Comparison of ENCODE assay signal across 20 cellular contexts in genomic region chr4:139676365-139676764, GRCh38.
"Had no signal": no experiment of that assay in that cellular context is flagged by ENCODE, and none has a peak within 500 bp of the region (broad histone marks: within the 10 kb centered on the region; RNA-seq: fewer than 3 reads in every experiment).

No MANE protein-coding gene starts in this region.

- H3K27me3 ChIP-seq: dorsolateral prefrontal cortex, foreskin keratinocyte, sigmoid colon, stomach, upper lobe of right lung, vagina had no signal

- H3K27ac ChIP-seq: coronary artery, epithelial cell of prostate, foreskin keratinocyte, sigmoid colon, stomach, upper lobe of right lung, vagina had no signal

- H3K4me3 ChIP-seq: coronary artery, lung, sigmoid colon, skin epidermis, stomach, upper lobe of right lung, vagina had no signal

- ATAC-seq: foreskin keratinocyte, left colon, left ventricle myocardium superior had no signal

- H3K4me1 Mint-ChIP-seq: nephron had no signal

- H3K4me3 Mint-ChIP-seq: nephron had no signal

- H3K4me1 ChIP-seq: foreskin keratinocyte, sigmoid colon, upper lobe of right lung had no signal

- DNase-seq: dorsolateral prefrontal cortex; effector CD8-positive, alpha-beta T cell; foreskin keratinocyte; left colon; left ventricle myocardium superior; mesenchymal stem cell; naive B cell; sigmoid colon; stimulated activated CD4-positive, alpha-beta T cell treated with anti-CD3 and anti-CD28 coated beads, Interleukin-2, amount 100 ng/mL, for 24 hours; stimulated activated CD4-positive, alpha-beta T cell treated with anti-CD3 and anti-CD28 coated beads, Interleukin-4, amount 100 ng/mL, for 4 hours; stimulated activated naive CD4-positive, alpha-beta T cell; stomach; substantia nigra; upper lobe of right lung had no signal

- H3K27ac Mint-ChIP-seq: nephron had no signal

- H3K36me3 Mint-ChIP-seq: naive B cell had no signal

- H3K9me3 ChIP-seq: sigmoid colon, stomach, upper lobe of right lung, vagina had no signal

- H3K9me3 Mint-ChIP-seq: naive B cell had no signal

- H3K27me3 Mint-ChIP-seq: naive B cell had no signal
